Comparison of ENCODE assay signal across 8 cellular contexts in genomic region chr20:33490934-33491656, GRCh38. TPM values are rescaled to one million over a fixed set of nuclear protein-coding genes. Genes with fewer than 3 reads are reported as not detected.
DNase-seq lines count a peak whose midpoint lies in the region; ATAC-seq, FAIRE-seq and TF ChIP-seq lines count a peak whose summit lies in the region.

No MANE protein-coding gene starts in this region.

- H3K4me3 ChIP-seq in HFF-Myc (replicated peaks; ENCODE audit: low read depth, low read length) (peak overlapping the region; percentile 70), body of pancreas (peak overlapping the region; percentile 47 to 81), mesodermal cell (ENCODE audit: extremely low read depth, insufficient read depth, low read length, poor library complexity, severe bottlenecking) (peak overlapping the region; percentile 84)

- 49 to 52% methylated on average over 8 of the region's 8 CpGs for WGBS in body of pancreas, 2 donors
- WGBS in mesodermal cell (ENCODE audit: insufficient coverage in 2 of 2), 2 experiments: 88 to 91% methylated on average over 3 to 7 of the region's 8 CpGs

- peak overlapping the region; percentile 82 for H3K27ac ChIP-seq in 22Rv1
- H3K27ac ChIP-seq in body of pancreas: peak overlapping the region in 3 of 4 donors; percentile 93 to 96 (median 96)
- no peak overlapping the region for H3K27ac ChIP-seq in mesodermal cell (ENCODE audit: low read depth, low read length, severe bottlenecking)

- no peak for TF ChIP-seq CTCF in 22Rv1 (IDR thresholded peaks at IDR 0.05)
- TF ChIP-seq CTCF in HFF-Myc (IDR thresholded peaks at IDR 0.05; ENCODE audit: low read depth, low read length, missing control alignments): no peak
- TF ChIP-seq CTCF in body of pancreas (IDR thresholded peaks at IDR 0.05): no peak

- no peaks in the 10 kb centered on the region for H3K27me3 ChIP-seq in body of pancreas

- no peaks in the 10 kb centered on the region for H3K9me3 ChIP-seq in body of pancreas
- no peaks in the 10 kb centered on the region for H3K9me3 ChIP-seq in mesodermal cell (ENCODE audit: control insufficient read depth, low read length)

- no peak for FAIRE-seq in GM12891 (lab: Jason Lieb, UNC)

- H3K4me1 ChIP-seq in body of pancreas (peaks cover 11% of the 10 kb centered on the region), mesodermal cell (ENCODE audit: control insufficient read depth, insufficient read depth, low read length, poor library complexity, severe bottlenecking) (peaks cover 5% of the 10 kb centered on the region)

- no peak for ATAC-seq in body of pancreas
- no peak for ATAC-seq in HG02798 (IDR thresholded peaks at IDR 0.05; ENCODE audit: poor library complexity, unreplicated experiment)
- no peak for ATAC-seq in HG03025 (IDR thresholded peaks at IDR 0.05; ENCODE audit: low FRiP score, unreplicated experiment)

- no peaks in the 10 kb centered on the region for H3K36me3 ChIP-seq in body of pancreas (replicated peaks in 1 of 2; ENCODE audit: insufficient read depth in 1 of 2, low read depth in 2 of 2)
- peaks cover 3% of the 10 kb centered on the region for H3K36me3 ChIP-seq in mesodermal cell (ENCODE audit: control insufficient read depth, insufficient read depth, low read length)

- no peak for DNase-seq in HFF-Myc (ENCODE audit: extremely low read depth, low read depth)
- DNase-seq in body of pancreas: no peak
- no peak for DNase-seq in activated CD8-positive, alpha-beta memory T cell treated with anti-CD3 and anti-CD28 coated beads, Interleukin-2, amount 50 U/mL, for 4 hours
- DNase-seq in GM12891 (ENCODE audit: insufficient read length, low spot score): no peak

- no peak for TF ChIP-seq POLR2A in body of pancreas (IDR thresholded peaks at IDR 0.05)
- no peak for TF ChIP-seq POLR2A in GM12891 (IDR thresholded peaks at IDR 0.05; ENCODE audit: low read depth, low read length)

- intact Hi-C loops in body of pancreas (cut with DNase I): no loop called here

TF ChIP-seq in GM12891, 5 proteins besides CTCF, POLR2A, EP300 and RAD21:
- TF ChIP-seq SPI1 (IDR thresholded peaks at IDR 0.05; ENCODE audit: low read depth, low read length): no peak
- TF ChIP-seq POLR2AphosphoS5 (IDR thresholded peaks at IDR 0.05; ENCODE audit: low read depth, low read length): no peak
- no peak for TF ChIP-seq TAF1 (IDR thresholded peaks at IDR 0.05; ENCODE audit: low read depth, low read length)
- no peak for TF ChIP-seq POU2F2 (IDR thresholded peaks at IDR 0.05; ENCODE audit: low read depth, low read length)
- TF ChIP-seq PAX5 (IDR thresholded peaks at IDR 0.05; ENCODE audit: insufficient read depth, low read length, severe bottlenecking): no peak

RNA-seq across cellular contexts. Expression of gene CBFA2T2, which starts 1.2 kb away (rescaled TPM):
- 10 to 100 TPM; 10.6 to 12.5 TPM for total RNA-seq in body of pancreas
- polyA plus RNA-seq in mesodermal cell (2013, experiment 1 of 2): 21.5 TPM
- polyA plus RNA-seq in mesodermal cell (2013, experiment 2 of 2): 18.1 TPM
- 3.0 TPM for polyA plus RNA-seq in GM12891 (2012; ENCODE audit: low read depth, missing spikeins)

RNA-seq across cellular contexts. Expression of gene SNTA1, which starts 47.5 kb away (rescaled TPM):
- 10 to 100 TPM; 19.8 to 22.6 TPM for total RNA-seq in body of pancreas
- 10.5 TPM for polyA plus RNA-seq in mesodermal cell (2013, experiment 1 of 2)
- 9.2 TPM for polyA plus RNA-seq in mesodermal cell (2013, experiment 2 of 2)
- 2.7 TPM for polyA plus RNA-seq in GM12891 (2012; ENCODE audit: low read depth, missing spikeins)
